Comparison of ENCODE assay signal across 14 cellular contexts in the genomic region with DNA sequence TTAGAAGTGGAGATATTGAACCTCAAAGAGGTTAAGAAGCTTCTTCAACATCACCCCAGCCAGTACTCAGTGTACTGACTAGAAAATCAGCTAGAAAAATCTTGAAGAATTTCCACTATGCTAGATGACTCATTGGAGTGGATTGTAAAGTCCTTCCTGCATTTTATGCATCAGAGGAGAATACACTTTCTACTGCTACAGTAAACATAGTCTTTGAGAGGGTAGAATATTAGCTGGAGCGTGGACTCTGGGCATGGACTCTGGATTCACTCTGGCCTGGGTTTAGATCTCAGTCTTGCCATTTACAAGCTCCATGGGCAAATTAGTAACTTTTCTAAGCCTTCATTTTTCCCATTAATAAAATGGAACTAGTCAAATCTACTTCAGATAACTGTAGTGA.
A peak's percentile ranks its signal among the peaks of the same experiment; 100 is the strongest.
DNase-seq lines count a peak whose midpoint lies in the region; ATAC-seq and TF ChIP-seq lines count a peak whose summit lies in the region.
"Had no signal": no experiment of that assay in that cellular context is flagged by ENCODE, and none has a peak within 500 bp of the region (broad histone marks: within the 10 kb centered on the region; RNA-seq: fewer than 3 reads in every experiment).

No MANE protein-coding gene starts in this region.

- in situ Hi-C loops in Panc1 (cut with HindIII; ENCODE audit: low pct_unique_long_range_greater_than_20kb, low sequenced_read_pairs): no loop called here

- DNase-seq in Caco-2: peak in 1 of 2 experiments; percentile 5
- DNase-seq in Panc1 (ENCODE audit: low read depth, low spot score): peak; percentile 57
- no peak for DNase-seq in esophagus muscularis mucosa (ENCODE audit: extremely low spot score)
- DNase-seq in myocyte (ENCODE audit: low read depth): peak; percentile 68
- DNase-seq in uterus: no peak
- DNase-seq in GM19238 (ENCODE audit: insufficient read length, low spot score): no peak
- no peak for DNase-seq in activated T-cell treated with anti-CD3 and anti-CD28 coated beads, Interleukin-2, amount 50 U/mL, for 24 hours
- no peak for DNase-seq in NCI-H1048 (lab: John Stamatoyannopoulos, UW)
- DNase-seq: activated CD8-positive, alpha-beta T cell treated with anti-CD3 and anti-CD28 coated beads, Interleukin-2, amount 10 ng/mL, durations not matched to agents 7 days and 5 days; caudate nucleus; islet precursor cell; NCI-H1105 treated with DMSO at 0.1 percent for 48 hours; RPMI8226; spleen had no signal

- no TSS peak for BruUV-seq in Caco-2 (replicated peaks; lab: Mats Ljungman, UMichigan)
- BruUV-seq in Panc1 (replicated peaks; lab: Mats Ljungman, UMichigan): no TSS peak

- H3K36me3 ChIP-seq in Caco-2 (ENCODE audit: control insufficient read depth, insufficient read depth, low read length) (no peaks in the 10 kb centered on the region), Panc1 (ENCODE audit: control insufficient read depth, insufficient read depth, low read length) (no peaks in the 10 kb centered on the region), esophagus muscularis mucosa (no peaks in the 10 kb centered on the region), uterus (no peaks in the 10 kb centered on the region)
- H3K36me3 ChIP-seq: spleen had no signal

- ATAC-seq in Panc1: peak; percentile 92
- ATAC-seq: activated CD8-positive, alpha-beta T cell treated with anti-CD3 and anti-CD28 coated beads, Interleukin-2, amount 10 ng/mL, durations not matched to agents 7 days and 5 days had no signal

- H3K4me3 ChIP-seq in Caco-2 (ENCODE audit: low read depth, low read length): no peak overlapping the region
- H3K4me3 ChIP-seq in Panc1 (ENCODE audit: low read depth in 2 of 2, low read length in 2 of 2): no peak overlapping the region
- no peak overlapping the region for H3K4me3 ChIP-seq in esophagus muscularis mucosa
- no peak overlapping the region for H3K4me3 ChIP-seq in uterus
- H3K4me3 ChIP-seq: spleen had no signal

- no peaks in the 10 kb centered on the region for H3K27me3 Mint-ChIP-seq in Caco-2 (ENCODE audit: insufficient read depth, unreplicated experiment)
- peaks cover 19% of the 10 kb centered on the region for H3K27me3 Mint-ChIP-seq in activated T-cell treated with anti-CD3 and anti-CD28 coated beads, Interleukin-2, amount 50 U/mL, for 24 hours

- CTCF ChIA-PET in Caco-2 (lab: Charles Lee): no interaction called here
- CTCF ChIA-PET in Panc1 (lab: Charles Lee): no interaction called here

- H3K4me1 ChIP-seq in Caco-2 (peaks cover 33% of the 10 kb centered on the region), Panc1 (ENCODE audit: control insufficient read depth, insufficient read depth, low read length) (peaks cover 6% of the 10 kb centered on the region; the same call in 1 of the 2 replicates), esophagus muscularis mucosa (peaks cover 9 to 31% (median 19%) of the 10 kb centered on the region in 4 donors), uterus (no peaks in the 10 kb centered on the region)
- H3K4me1 ChIP-seq: spleen had no signal

- H3K27ac Mint-ChIP-seq in Caco-2 (ENCODE audit: unreplicated experiment): peak overlapping the region; percentile 89
- no peak overlapping the region for H3K27ac Mint-ChIP-seq in activated T-cell treated with anti-CD3 and anti-CD28 coated beads, Interleukin-2, amount 50 U/mL, for 24 hours
- H3K27ac Mint-ChIP-seq: activated CD8-positive, alpha-beta T cell treated with anti-CD3 and anti-CD28 coated beads, Interleukin-2, amount 10 ng/mL, durations not matched to agents 7 days and 5 days had no signal

- peaks cover 21% of the 10 kb centered on the region for H3K4me1 Mint-ChIP-seq in Caco-2 (ENCODE audit: low read depth, unreplicated experiment)
- H3K4me1 Mint-ChIP-seq in activated T-cell treated with anti-CD3 and anti-CD28 coated beads, Interleukin-2, amount 50 U/mL, for 24 hours (ENCODE audit: low read depth): no peaks in the 10 kb centered on the region

- WGBS in esophagus muscularis mucosa: 46% methylated on average over 1 of the region's 1 CpG

- peaks cover 16% of the 10 kb centered on the region for H3K9me3 Mint-ChIP-seq in Caco-2 (ENCODE audit: unreplicated experiment)
- H3K9me3 Mint-ChIP-seq in activated T-cell treated with anti-CD3 and anti-CD28 coated beads, Interleukin-2, amount 50 U/mL, for 24 hours: peaks cover 2% of the 10 kb centered on the region

- H3K27me3 ChIP-seq in Caco-2 (replicated peaks; ENCODE audit: control insufficient read depth, insufficient read depth, low read length): no peaks in the 10 kb centered on the region
- no peaks in the 10 kb centered on the region for H3K27me3 ChIP-seq in Panc1 (ENCODE audit: control insufficient read depth, insufficient read depth, low read length)
- no peaks in the 10 kb centered on the region for H3K27me3 ChIP-seq in esophagus muscularis mucosa
- no peaks in the 10 kb centered on the region for H3K27me3 ChIP-seq in uterus

- H3K36me3 Mint-ChIP-seq in Caco-2 (ENCODE audit: insufficient read depth, unreplicated experiment): no peaks in the 10 kb centered on the region
- no peaks in the 10 kb centered on the region for H3K36me3 Mint-ChIP-seq in activated T-cell treated with anti-CD3 and anti-CD28 coated beads, Interleukin-2, amount 50 U/mL, for 24 hours (ENCODE audit: low read depth)

- TF ChIP-seq EP300 in esophagus muscularis mucosa (IDR thresholded peaks at IDR 0.05): no peak

- intact Hi-C loops in Caco-2 (cut with micrococcal nuclease; ENCODE audit: unreplicated experiment) (no loop called here), Panc1 (cut with micrococcal nuclease; ENCODE audit: unreplicated experiment) (no loop called here), esophagus muscularis mucosa (cut with DNase I) (no loop called here), uterus (cut with DNase I; ENCODE audit: low total_unique reads) (no loop called here)

- H3K27ac ChIP-seq in Panc1 (ENCODE audit: low read length): peak overlapping the region; percentile 8; the same call in 1 of the 2 replicates
- peak overlapping the region in 3 of 4 donors; percentile 51 to 73 (median 59) for H3K27ac ChIP-seq in esophagus muscularis mucosa (replicated peaks in 1 of 4)
- H3K27ac ChIP-seq in uterus: no peak overlapping the region
- H3K27ac ChIP-seq: spleen had no signal

- H3K4me3 Mint-ChIP-seq in Caco-2 (ENCODE audit: unreplicated experiment): no peak overlapping the region
- H3K4me3 Mint-ChIP-seq in activated T-cell treated with anti-CD3 and anti-CD28 coated beads, Interleukin-2, amount 50 U/mL, for 24 hours: no peak overlapping the region
- H3K4me3 Mint-ChIP-seq: activated CD8-positive, alpha-beta T cell treated with anti-CD3 and anti-CD28 coated beads, Interleukin-2, amount 10 ng/mL, durations not matched to agents 7 days and 5 days had no signal

- TF ChIP-seq CTCF in Caco-2 (IDR thresholded peaks at IDR 0.05; ENCODE audit: insufficient read depth in 1 of 2, low read depth in 1 of 2, low read length in 1 of 2, severe bottlenecking in 1 of 2, unreplicated experiment in 1 of 2) (no peak), Panc1 (IDR thresholded peaks at IDR 0.05) (no peak), esophagus muscularis mucosa (IDR thresholded peaks at IDR 0.05) (no peak), uterus (IDR thresholded peaks at IDR 0.05) (no peak)

- peaks cover 5% of the 10 kb centered on the region; the same call in 1 of the 2 replicates for H3K9me3 ChIP-seq in Caco-2
- H3K9me3 ChIP-seq in Panc1 (ENCODE audit: control insufficient read depth, insufficient read depth, low read depth, low read length): no peaks in the 10 kb centered on the region
- H3K9me3 ChIP-seq in esophagus muscularis mucosa: peaks cover 0 to 9% (median 6%) of the 10 kb centered on the region in 4 donors
- H3K9me3 ChIP-seq in uterus: no peaks in the 10 kb centered on the region

- POLR2A ChIA-PET in Caco-2 (lab: Charles Lee) (no interaction called here), Panc1 (lab: Charles Lee) (no interaction called here)

- TF ChIP-seq POLR2A in esophagus muscularis mucosa (IDR thresholded peaks at IDR 0.05; ENCODE audit: low read depth): no peak
- no peak for TF ChIP-seq POLR2A in uterus (IDR thresholded peaks at IDR 0.05)

Comparison
In these comparisons a context has a peak if more than half of its experiments do, and no peak if none do; other contexts are left out.
1. DNase-seq: peak in Panc1 (single experiment) and myocyte (single experiment); none in esophagus muscularis mucosa (single experiment), uterus (0 of 2), GM19238 (single experiment), activated T-cell treated with anti-CD3 and anti-CD28 coated beads, Interleukin-2, amount 50 U/mL, for 24 hours (single experiment) and NCI-H1048 (single experiment).
2. H3K27ac ChIP-seq: peak in Panc1 (single experiment) and esophagus muscularis mucosa (3 of 4); none in uterus (0 of 2).